Comparison of ENCODE assay signal across 2 cellular contexts in the genomic region with DNA sequence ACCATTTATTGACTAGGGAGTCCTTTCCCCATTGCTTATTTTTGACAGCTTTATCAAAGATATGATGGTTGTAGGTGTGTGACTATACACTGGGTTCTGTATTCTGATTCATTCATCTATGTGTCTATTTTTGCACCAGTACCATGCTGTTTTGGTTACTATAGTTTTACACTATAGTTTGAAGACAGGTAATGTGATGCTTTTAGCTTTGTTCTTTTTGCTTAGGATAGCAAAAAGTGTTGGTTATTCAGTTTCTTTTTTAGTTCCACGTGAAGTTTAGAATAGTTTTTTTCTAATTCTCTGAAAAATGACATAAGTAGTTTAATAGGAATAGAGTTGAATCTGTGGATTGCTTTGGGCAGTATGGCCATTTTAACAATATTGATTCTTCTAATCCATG.
TF ChIP-seq lines count a peak whose summit lies in the region.

No MANE protein-coding gene starts in this region.

TF ChIP-seq in HepG2, 621 proteins besides CTCF, POLR2A, EP300 and RAD21:
- TF ChIP-seq MAFK (conservative IDR thresholded peaks at IDR 0.05 in 1 of 2, IDR thresholded peaks at IDR 0.05 in 1 of 2; ENCODE audit: low read length in 2 of 2) (peak; percentile 86 to 92), ZNF343 (CRISPR knock-in tag; IDR thresholded peaks at IDR 0.05) (no peak), ZNF703 (CRISPR knock-in tag; IDR thresholded peaks at IDR 0.05; ENCODE audit: borderline replicate concordance) (no peak), MAFF (IDR thresholded peaks at IDR 0.05; ENCODE audit: low read depth, low read length) (peak; percentile 86)

TF ChIP-seq in IMR-90, 13 proteins besides CTCF, POLR2A, EP300 and RAD21:
- TF ChIP-seq CEBPB (IDR thresholded peaks at IDR 0.05; ENCODE audit: low read depth, low read length) (no peak), MXI1 (IDR thresholded peaks at IDR 0.05; ENCODE audit: borderline replicate concordance, low read depth, low read length) (no peak), MAFK (IDR thresholded peaks at IDR 0.05; ENCODE audit: low read depth, low read length) (peak; percentile 78)
